Comparison of ENCODE assay signal across 8 cellular contexts in genomic region chr6:47097092-47097945, GRCh38. TPM values are rescaled to one million over a fixed set of nuclear protein-coding genes. Genes with fewer than 3 reads are reported as not detected.
DNase-seq lines count a peak whose midpoint lies in the region; ATAC-seq and TF ChIP-seq lines count a peak whose summit lies in the region.

No MANE protein-coding gene starts in this region.

- H3K9me3 Mint-ChIP-seq in endothelial cell (ENCODE audit: unreplicated experiment), result no peaks in the 10 kb centered on the region

- H3K36me3 Mint-ChIP-seq in T-helper 17 cell (ENCODE audit: low read depth), result no peaks in the 10 kb centered on the region
- no peaks in the 10 kb centered on the region for H3K36me3 Mint-ChIP-seq in endothelial cell (ENCODE audit: low read depth, unreplicated experiment)

- intact Hi-C loops in mucosa of descending colon (cut with DNase I, micrococcal nuclease), result loop anchor here (5.0 to 10.0 kb wide), 2 partner anchors 207 to 215 kb away; partner anchors contain the start of gene TNFRSF21 (in 1 of the 2)

- peak; percentile 85 for DNase-seq in COLO829 (ENCODE audit: low spot score)
- peak; percentile 80 for DNase-seq in NCI-H146 treated with DMSO at 0.1 percent for 48 hours (lab: John Stamatoyannopoulos, UW; ENCODE audit: unreplicated experiment)
- DNase-seq in T-helper 17 cell, result no peak
- DNase-seq in endothelial cell (ENCODE audit: low spot score), result peak; percentile 66
- peak in 2 of 3 donors; percentile 46 to 91 for DNase-seq in mucosa of descending colon
- peak; percentile 81 for DNase-seq in ureter (ENCODE audit: low spot score)

- ATAC-seq in GM18909 (IDR thresholded peaks at IDR 0.05; ENCODE audit: poor library complexity, unreplicated experiment) (peak; percentile 95), HG03060 (IDR thresholded peaks at IDR 0.05; ENCODE audit: low read depth, unreplicated experiment) (peak; percentile 88), T-helper 17 cell (peak; percentile 52), mucosa of descending colon (peak; percentile 77)

- H3K9me3 ChIP-seq in T-helper 17 cell (ENCODE audit: control insufficient read depth, low read length, poor library complexity, severe bottlenecking), result no peaks in the 10 kb centered on the region
- no peaks in the 10 kb centered on the region for H3K9me3 ChIP-seq in mucosa of descending colon

- H3K27ac Mint-ChIP-seq in T-helper 17 cell (no peak overlapping the region), endothelial cell (ENCODE audit: unreplicated experiment) (no peak overlapping the region)

- no peak overlapping the region for H3K4me3 Mint-ChIP-seq in T-helper 17 cell
- H3K4me3 Mint-ChIP-seq in endothelial cell (ENCODE audit: unreplicated experiment), result no peak overlapping the region

- H3K4me1 Mint-ChIP-seq in T-helper 17 cell (no peaks in the 10 kb centered on the region), endothelial cell (ENCODE audit: unreplicated experiment) (peaks cover 10% of the 10 kb centered on the region)

- peaks cover 16% of the 10 kb centered on the region for H3K27me3 Mint-ChIP-seq in T-helper 17 cell
- no peaks in the 10 kb centered on the region for H3K27me3 Mint-ChIP-seq in endothelial cell (ENCODE audit: unreplicated experiment)

- H3K36me3 ChIP-seq in mucosa of descending colon (ENCODE audit: low read depth), result no peaks in the 10 kb centered on the region

- H3K4me3 ChIP-seq in mucosa of descending colon, result no peak overlapping the region

- peaks cover 6% of the 10 kb centered on the region for H3K4me1 ChIP-seq in mucosa of descending colon (ENCODE audit: low read depth)

- TF ChIP-seq CTCF in endothelial cell (IDR thresholded peaks at IDR 0.05; ENCODE audit: unreplicated experiment), result peak; percentile 54
- peak; percentile 17 for TF ChIP-seq CTCF in mucosa of descending colon (IDR thresholded peaks at IDR 0.05)

RNA-seq across cellular contexts. Expression of gene ADGRF1, which starts 55.2 kb away (rescaled TPM):
- total RNA-seq in T-helper 17 cell (not detected), endothelial cell (ENCODE audit: unreplicated experiment) (not detected), mucosa of descending colon (1 to 10 TPM; 1.2 to 3.3 (median 1.8) TPM), ureter (70.0 TPM)

Comparison
In these comparisons a context has a peak if more than half of its experiments do, and no peak if none do; other contexts are left out.
1. DNase-seq: peak in COLO829 (single experiment), NCI-H146 treated with DMSO at 0.1 percent for 48 hours (single experiment), endothelial cell (single experiment), mucosa of descending colon (2 of 3) and ureter (single experiment); none in T-helper 17 cell (0 of 3).
2. RNA of gene ADGRF1, which starts 55.2 kb away (total RNA-seq): 70.0 TPM in ureter (single experiment); 1.2 to 3.3 TPM in mucosa of descending colon, not detected in T-helper 17 cell and not detected in endothelial cell (single experiment); every median in the first group is over 10 times any median in the second.
3. Peak in every context shown above with its lines, with median percentiles within 50 percentile points of each other: ATAC-seq.